In genomic region chr1:154727409-154727808, GRCh38 we compare ENCODE assay signal across 19 cellular contexts.
DNase-seq lines count a peak whose midpoint lies in the region; ATAC-seq, FAIRE-seq and TF ChIP-seq lines count a peak whose summit lies in the region.
"Had no signal": no experiment of that assay in that cellular context is flagged by ENCODE, and none has a peak within 500 bp of the region (broad histone marks: within the 10 kb centered on the region; RNA-seq: fewer than 3 reads in every experiment).

No MANE protein-coding gene starts in this region.

- peak overlapping the region; percentile 86 for H3K27ac Mint-ChIP-seq in chondrocyte (ENCODE audit: unreplicated experiment)
- H3K27ac Mint-ChIP-seq: CD4-positive, alpha-beta T cell had no signal

- FAIRE-seq in H54 (lab: Jason Lieb, UNC): no peak
- FAIRE-seq: RCC 7860 had no signal

- H3K27me3 Mint-ChIP-seq in chondrocyte (ENCODE audit: low read depth): no peaks in the 10 kb centered on the region
- H3K27me3 Mint-ChIP-seq: CD4-positive, alpha-beta T cell had no signal

- intact Hi-C loops in posterior vena cava (cut with DNase I): no loop called here

- DNase-seq in Ammon's horn (ENCODE audit: low spot score): peak; percentile 53
- no peak for DNase-seq in chondrocyte (ENCODE audit: low spot score)
- peak; percentile 61 for DNase-seq in medulla oblongata (ENCODE audit: extremely low spot score)
- DNase-seq in posterior vena cava (ENCODE audit: low spot score): peak; percentile 0
- no peak for DNase-seq in erythroblast (lab: John Stamatoyannopoulos, UW)
- DNase-seq in H54 (ENCODE audit: insufficient read length, low spot score): no peak
- DNase-seq in stimulated activated CD4-positive, alpha-beta T cell treated with anti-CD3 and anti-CD28 coated beads, Interleukin-1b, Interleukin-23, amount 100 ng/mL, for 48 hours: no peak
- DNase-seq: BE2C; Calu3; CD4-positive, alpha-beta T cell; DMS53; GM23248; KBM-7; MV-4-11; NCI-H187 treated with DMSO at 0.1 percent for 48 hours; NCI-H446; NCI-H69 had no signal

- no peaks in the 10 kb centered on the region for H3K36me3 Mint-ChIP-seq in chondrocyte (ENCODE audit: low read depth)

- ATAC-seq in GM19023 (IDR thresholded peaks at IDR 0.05; ENCODE audit: unreplicated experiment): no peak

- TF ChIP-seq POLR2A in erythroblast (IDR thresholded peaks at IDR 0.05; ENCODE audit: low read length): no peak
- no peak for TF ChIP-seq POLR2A in H54 (IDR thresholded peaks at IDR 0.05; ENCODE audit: low read depth, low read length)

- peaks cover 55% of the 10 kb centered on the region for H3K4me1 Mint-ChIP-seq in chondrocyte (ENCODE audit: low read depth)

- no peaks in the 10 kb centered on the region for H3K9me3 Mint-ChIP-seq in chondrocyte (ENCODE audit: low read depth)
- H3K9me3 Mint-ChIP-seq: CD4-positive, alpha-beta T cell had no signal

- H3K4me3 Mint-ChIP-seq in chondrocyte (ENCODE audit: unreplicated experiment): no peak overlapping the region
- H3K4me3 Mint-ChIP-seq: CD4-positive, alpha-beta T cell had no signal

- no peak for TF ChIP-seq CTCF in chondrocyte (IDR thresholded peaks at IDR 0.05)

Comparison
In these comparisons a context has a peak if more than half of its experiments do, and no peak if none do; other contexts are left out.
1. DNase-seq: peak in Ammon's horn (single experiment), medulla oblongata (single experiment) and posterior vena cava (single experiment); none in chondrocyte (single experiment), erythroblast (0 of 2), H54 (single experiment) and stimulated activated CD4-positive, alpha-beta T cell treated with anti-CD3 and anti-CD28 coated beads, Interleukin-1b, Interleukin-23, amount 100 ng/mL, for 48 hours (single experiment).